ENCODE assay signal across 8 cellular contexts in genomic region chr11:134124660-134125451, GRCh38. TPM values are rescaled to one million over a fixed set of nuclear protein-coding genes. Genes with fewer than 3 reads are reported as not detected.
DNase-seq lines count a peak whose midpoint lies in the region; ATAC-seq and TF ChIP-seq lines count a peak whose summit lies in the region.

No MANE protein-coding gene starts in this region.

- H3K4me1 Mint-ChIP-seq in activated naive CD4-positive, alpha-beta T cell treated with anti-CD3 and anti-CD28 coated beads for 36 hours (ENCODE audit: low read depth): peaks cover 13% of the 10 kb centered on the region

- no peak for TF ChIP-seq POLR2A in esophagus muscularis mucosa (IDR thresholded peaks at IDR 0.05; ENCODE audit: low read depth)

- CTCF ChIA-PET in activated naive CD4-positive, alpha-beta T cell treated with anti-CD3 and anti-CD28 coated beads for 36 hours (lab: Charles Lee): interaction anchor here (1.3 to 2.1 kb wide), 3 partner anchors 14 to 74 kb away, joined by 4 to 7 read pairs (median 5); no protein-coding TSS in a partner anchor

- intact Hi-C loops in activated naive CD4-positive, alpha-beta T cell treated with anti-CD3 and anti-CD28 coated beads for 36 hours (cut with micrococcal nuclease): no loop called here
- intact Hi-C loops in esophagus muscularis mucosa (cut with DNase I): loop anchor here (5.0 kb wide), 1 partner anchor 58 kb away; the partner anchor contains the start of gene JAM3

- H3K27ac Mint-ChIP-seq in activated naive CD4-positive, alpha-beta T cell treated with anti-CD3 and anti-CD28 coated beads for 36 hours: no peak overlapping the region

- peak in 1 of 3 experiments; percentile 12 for TF ChIP-seq CTCF in esophagus muscularis mucosa (IDR thresholded peaks at IDR 0.05)

- H3K27ac ChIP-seq in esophagus muscularis mucosa (replicated peaks in 1 of 4) (peak overlapping the region; percentile 78 to 92 (median 86)), muscle layer of duodenum (ENCODE audit: low read length) (peak overlapping the region; percentile 79), urinary bladder (ENCODE audit: low read depth) (no peak overlapping the region)

- H3K36me3 ChIP-seq in esophagus muscularis mucosa (no peaks in the 10 kb centered on the region), muscle layer of duodenum (ENCODE audit: control insufficient read depth in 1 of 2, insufficient read depth in 2 of 2, low read length in 2 of 2) (peaks cover 0 to 5% of the 10 kb centered on the region in 2 donors), urinary bladder (ENCODE audit: insufficient read depth) (no peaks in the 10 kb centered on the region)

- WGBS in esophagus muscularis mucosa: 2% methylated on average over 27 of the region's 54 CpGs
- 5% methylated on average over 54 of the region's 54 CpGs for WGBS in urinary bladder

- H3K4me3 ChIP-seq in esophagus muscularis mucosa: peak overlapping the region; percentile 56 to 59 (median 58)
- peak overlapping the region; percentile 52 to 64 for H3K4me3 ChIP-seq in muscle layer of duodenum (ENCODE audit: low read depth in 1 of 2, low read length in 2 of 2)
- H3K4me3 ChIP-seq in urinary bladder (ENCODE audit: low read depth, low read length): peak overlapping the region; percentile 37

- H3K36me3 Mint-ChIP-seq in activated naive CD4-positive, alpha-beta T cell treated with anti-CD3 and anti-CD28 coated beads for 36 hours (ENCODE audit: low read depth): peaks cover 7% of the 10 kb centered on the region

- H3K9me3 ChIP-seq in esophagus muscularis mucosa (no peaks in the 10 kb centered on the region), muscle layer of duodenum (ENCODE audit: control insufficient read depth in 1 of 2, low read length in 2 of 2) (no peaks in the 10 kb centered on the region)

- peaks cover 34% of the 10 kb centered on the region for H3K27me3 Mint-ChIP-seq in activated naive CD4-positive, alpha-beta T cell treated with anti-CD3 and anti-CD28 coated beads for 36 hours (ENCODE audit: low read depth)

- no peaks in the 10 kb centered on the region for H3K9me3 Mint-ChIP-seq in activated naive CD4-positive, alpha-beta T cell treated with anti-CD3 and anti-CD28 coated beads for 36 hours

- H3K4me1 ChIP-seq in esophagus muscularis mucosa: peaks cover 42 to 70% (median 68%) of the 10 kb centered on the region in 4 donors
- H3K4me1 ChIP-seq in muscle layer of duodenum (ENCODE audit: control insufficient read depth in 1 of 2, insufficient read depth in 2 of 2, low read length in 2 of 2): peaks cover 6 to 32% of the 10 kb centered on the region in 2 donors
- no peaks in the 10 kb centered on the region for H3K4me1 ChIP-seq in urinary bladder (ENCODE audit: insufficient read depth)

- peak overlapping the region; percentile 12 for H3K4me3 Mint-ChIP-seq in activated naive CD4-positive, alpha-beta T cell treated with anti-CD3 and anti-CD28 coated beads for 36 hours

- no peak for TF ChIP-seq EP300 in esophagus muscularis mucosa (IDR thresholded peaks at IDR 0.05)

- ATAC-seq in GM19351 (IDR thresholded peaks at IDR 0.05; ENCODE audit: unreplicated experiment): no peak

- H3K27me3 ChIP-seq in esophagus muscularis mucosa (no peaks in the 10 kb centered on the region), muscle layer of duodenum (ENCODE audit: low read depth, low read length) (peaks cover 10% of the 10 kb centered on the region)

- peak; percentile 15 for DNase-seq in activated naive CD4-positive, alpha-beta T cell treated with anti-CD3 and anti-CD28 coated beads for 36 hours
- no peak for DNase-seq in activated naive CD4-positive, alpha-beta T cell treated with anti-CD3 and anti-CD28 coated beads, Interleukin-2, amount 50 U/mL, for 16 hours
- DNase-seq in esophagus muscularis mucosa (ENCODE audit: extremely low spot score) (no peak), NCI-H524 (lab: John Stamatoyannopoulos, UW) (no peak), NCI-H446 treated with DMSO at 0.1 percent for 48 hours (lab: John Stamatoyannopoulos, UW) (no peak)

RNA-seq across cellular contexts. Expression of gene JAM3, which starts 56.0 kb away (rescaled TPM):
- 1 to 10 TPM; 4.0 to 6.4 TPM for total RNA-seq in activated naive CD4-positive, alpha-beta T cell treated with anti-CD3 and anti-CD28 coated beads for 36 hours
- 100 to 1,000 TPM in 2 of 4 donors, 10 to 100 TPM in 2; 84.2 to 122 (median 96.5) TPM for total RNA-seq in esophagus muscularis mucosa
- total RNA-seq in urinary bladder: 90.2 TPM
- polyA plus RNA-seq in urinary bladder: 61.1 TPM

Comparison
In these comparisons a context has a peak if more than half of its experiments do, and no peak if none do; other contexts are left out.
1. RNA of gene JAM3, which starts 56.0 kb away (total RNA-seq): 84.2 to 122 TPM in esophagus muscularis mucosa and 90.2 TPM in urinary bladder (single experiment); 4.0 to 6.4 TPM in activated naive CD4-positive, alpha-beta T cell treated with anti-CD3 and anti-CD28 coated beads for 36 hours; every median in the first group is over 10 times any median in the second.
2. Peak in every context shown above with its lines, with median percentiles within 50 percentile points of each other: H3K4me3 ChIP-seq.